21 cellular contexts compared by ENCODE assay signal in the genomic region with DNA sequence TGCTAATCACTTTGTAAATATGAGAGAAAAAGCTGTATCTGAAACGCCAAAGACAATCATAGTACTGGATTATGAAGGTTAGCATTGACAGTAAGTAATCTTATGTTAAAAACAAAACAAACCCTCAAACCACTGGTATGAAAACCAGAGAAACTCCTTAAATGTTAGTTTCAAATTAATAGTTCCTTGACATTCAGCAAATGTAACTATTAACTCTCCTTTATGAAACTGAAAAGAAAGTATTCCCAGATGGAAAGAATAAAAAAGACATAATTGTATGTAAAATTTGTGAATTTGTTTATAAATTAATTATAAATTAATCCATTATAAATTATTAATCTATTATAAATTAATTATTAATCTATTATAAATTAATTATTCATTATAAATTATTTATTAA. TPM values are rescaled to one million over a fixed set of nuclear protein-coding genes. Genes with fewer than 3 reads are reported as not detected.
DNase-seq lines count a peak whose midpoint lies in the region; ATAC-seq and TF ChIP-seq lines count a peak whose summit lies in the region.
"Had no signal": no experiment of that assay in that cellular context is flagged by ENCODE, and none has a peak within 500 bp of the region (broad histone marks: within the 10 kb centered on the region; RNA-seq: fewer than 3 reads in every experiment).

No MANE protein-coding gene starts in this region.

- no peaks in the 10 kb centered on the region for H3K9me3 Mint-ChIP-seq in activated naive CD8-positive, alpha-beta T cell (ENCODE audit: low read depth)
- no peaks in the 10 kb centered on the region for H3K9me3 Mint-ChIP-seq in activated naive CD8-positive, alpha-beta T cell treated with anti-CD3 and anti-CD28 coated beads, Interleukin-2, amount 50 U/mL, for 24 hours
- no peaks in the 10 kb centered on the region for H3K9me3 Mint-ChIP-seq in stimulated activated naive B cell treated with anti-CD40 and anti-IgM and Interleukin-4, amounts not matched to agents 10 μg/mL and 1 μg/mL and 100 μg/mL, for 72 hours
- H3K9me3 Mint-ChIP-seq: GM23338 had no signal

- H3K27ac Mint-ChIP-seq in activated naive CD8-positive, alpha-beta T cell, result peak overlapping the region; percentile 1
- no peak overlapping the region for H3K27ac Mint-ChIP-seq in activated naive CD8-positive, alpha-beta T cell treated with anti-CD3 and anti-CD28 coated beads, Interleukin-2, amount 50 U/mL, for 24 hours
- peak overlapping the region; percentile 86 for H3K27ac Mint-ChIP-seq in stimulated activated naive B cell treated with anti-CD40 and anti-IgM and Interleukin-4, amounts not matched to agents 10 μg/mL and 1 μg/mL and 100 μg/mL, for 72 hours
- H3K27ac Mint-ChIP-seq: GM23338 had no signal

- TF ChIP-seq CTCF in OCI-LY7 (conservative IDR thresholded peaks at IDR 0.05; ENCODE audit: low read length), result no peak

- peak; percentile 46 for DNase-seq in DMS53 (lab: John Stamatoyannopoulos, UW)
- DNase-seq in DMS53 treated with DMSO at 0.1 percent for 48 hours (lab: John Stamatoyannopoulos, UW; ENCODE audit: unreplicated experiment), result no peak
- DNase-seq in activated naive CD8-positive, alpha-beta T cell treated with anti-CD3 and anti-CD28 coated beads, Interleukin-2, amount 50 U/mL, for 24 hours, result no peak
- DNase-seq in OCI-LY7 (ENCODE audit: low spot score), result peak; percentile 11
- no peak for DNase-seq in stimulated activated naive B cell treated with anti-CD40 and anti-IgM and Interleukin-4, amounts not matched to agents 10 μg/mL and 1 μg/mL and 100 μg/mL, for 72 hours
- DNase-seq in nucleus accumbens (lab: John Stamatoyannopoulos, UW), result no peak
- no peak for DNase-seq in activated CD8-positive, alpha-beta memory T cell treated with anti-CD3 and anti-CD28 coated beads, Interleukin-2, amount 50 U/mL, for 48 hours
- DNase-seq: CD4-positive, alpha-beta memory T cell; GF-D8; NCI-H1048; NCI-H1436 treated with DMSO at 0.1 percent for 48 hours; NCI-H2107; NCI-H446; NCI-H748 treated with DMSO at 0.1 percent for 48 hours; PC-9 had no signal

- H3K4me3 Mint-ChIP-seq in activated naive CD8-positive, alpha-beta T cell, result no peak overlapping the region
- no peak overlapping the region for H3K4me3 Mint-ChIP-seq in activated naive CD8-positive, alpha-beta T cell treated with anti-CD3 and anti-CD28 coated beads, Interleukin-2, amount 50 U/mL, for 24 hours
- no peak overlapping the region for H3K4me3 Mint-ChIP-seq in stimulated activated naive B cell treated with anti-CD40 and anti-IgM and Interleukin-4, amounts not matched to agents 10 μg/mL and 1 μg/mL and 100 μg/mL, for 72 hours
- H3K4me3 Mint-ChIP-seq: GM23338 had no signal

- POLR2A ChIA-PET in OCI-LY7 (lab: Charles Lee), result interaction anchor here (0.6 kb wide), 1 partner anchor 119 kb away, joined by 3 read pairs; no protein-coding TSS in a partner anchor

- no peaks in the 10 kb centered on the region for H3K9me3 ChIP-seq in OCI-LY7 (ENCODE audit: low read length)
- H3K9me3 ChIP-seq: SJSA1 had no signal

- H2AFZ ChIP-seq in OCI-LY7 (ENCODE audit: low read length), result no peak overlapping the region
- H2AFZ ChIP-seq: GM23338, PC-9 had no signal

- no peaks in the 10 kb centered on the region for H3K9me2 ChIP-seq in OCI-LY7 (ENCODE audit: insufficient read depth, low read length)

- H3K27ac ChIP-seq in OCI-LY7 (ENCODE audit: low read depth, low read length, poor library complexity, severe bottlenecking), result no peak overlapping the region
- H3K27ac ChIP-seq: 22Rv1, HL-60, PC-9, SJSA1 had no signal

- H3K4me1 Mint-ChIP-seq in activated naive CD8-positive, alpha-beta T cell (ENCODE audit: low read depth), result no peaks in the 10 kb centered on the region
- no peaks in the 10 kb centered on the region for H3K4me1 Mint-ChIP-seq in activated naive CD8-positive, alpha-beta T cell treated with anti-CD3 and anti-CD28 coated beads, Interleukin-2, amount 50 U/mL, for 24 hours
- H3K4me1 Mint-ChIP-seq in stimulated activated naive B cell treated with anti-CD40 and anti-IgM and Interleukin-4, amounts not matched to agents 10 μg/mL and 1 μg/mL and 100 μg/mL, for 72 hours, result no peaks in the 10 kb centered on the region
- H3K4me1 Mint-ChIP-seq: GM23338 had no signal

- H3K36me3 ChIP-seq in OCI-LY7 (ENCODE audit: insufficient read depth, low read length), result peaks cover 68% of the 10 kb centered on the region

- peaks cover 3% of the 10 kb centered on the region; the same call in 1 of the 2 replicates for H3K79me2 ChIP-seq in OCI-LY7 (ENCODE audit: insufficient read depth, low read depth, low read length)

- no peaks in the 10 kb centered on the region for H3K4me1 ChIP-seq in OCI-LY7 (ENCODE audit: insufficient read depth, low read length, poor library complexity, severe bottlenecking)
- H3K4me1 ChIP-seq: SJSA1 had no signal

- BruUV-seq in OCI-LY7 (replicated peaks; lab: Mats Ljungman, UMichigan), result no TSS peak

- intact Hi-C loops in OCI-LY7 (cut with micrococcal nuclease; ENCODE audit: unreplicated experiment), result no loop called here

- no peak overlapping the region for H3K4me3 ChIP-seq in OCI-LY7 (ENCODE audit: low read depth, low read length, poor library complexity, severe bottlenecking)
- H3K4me3 ChIP-seq: GM23338, PC-9, SJSA1 had no signal

- CTCF ChIA-PET in OCI-LY7 (lab: Charles Lee; ENCODE audit: unreplicated experiment), result no interaction called here

- H3K4me2 ChIP-seq in OCI-LY7 (ENCODE audit: low read length), result no peak overlapping the region
- H3K4me2 ChIP-seq: GM23338, PC-9 had no signal

- no peak for ATAC-seq in activated naive CD8-positive, alpha-beta T cell treated with anti-CD3 and anti-CD28 coated beads, Interleukin-2, amount 50 U/mL, for 24 hours
- no peak for ATAC-seq in stimulated activated naive B cell treated with anti-CD40 and anti-IgM and Interleukin-4, amounts not matched to agents 10 μg/mL and 1 μg/mL and 100 μg/mL, for 72 hours (replicated peaks)
- ATAC-seq: GM23338, HCT116 had no signal

- H3K27me3 Mint-ChIP-seq in activated naive CD8-positive, alpha-beta T cell, result no peaks in the 10 kb centered on the region
- no peaks in the 10 kb centered on the region for H3K27me3 Mint-ChIP-seq in activated naive CD8-positive, alpha-beta T cell treated with anti-CD3 and anti-CD28 coated beads, Interleukin-2, amount 50 U/mL, for 24 hours
- no peaks in the 10 kb centered on the region for H3K27me3 Mint-ChIP-seq in stimulated activated naive B cell treated with anti-CD40 and anti-IgM and Interleukin-4, amounts not matched to agents 10 μg/mL and 1 μg/mL and 100 μg/mL, for 72 hours
- H3K27me3 Mint-ChIP-seq: CD4-positive, alpha-beta memory T cell had no signal

- H4K20me1 ChIP-seq in OCI-LY7 (ENCODE audit: insufficient read depth, low read length), result no peaks in the 10 kb centered on the region

- H3K36me3 Mint-ChIP-seq in activated naive CD8-positive, alpha-beta T cell, result peaks cover 12% of the 10 kb centered on the region
- H3K36me3 Mint-ChIP-seq in activated naive CD8-positive, alpha-beta T cell treated with anti-CD3 and anti-CD28 coated beads, Interleukin-2, amount 50 U/mL, for 24 hours (ENCODE audit: low read depth), result peaks cover 34% of the 10 kb centered on the region
- peaks cover 32 to 41% of the 10 kb centered on the region in 2 donors for H3K36me3 Mint-ChIP-seq in stimulated activated naive B cell treated with anti-CD40 and anti-IgM and Interleukin-4, amounts not matched to agents 10 μg/mL and 1 μg/mL and 100 μg/mL, for 72 hours

RNA-seq across cellular contexts. Expression of a gene that starts 12.3 kb away (rescaled TPM):
- 25.1 and 34.6 TPM in 2 replicates for total RNA-seq in OCI-LY7 (2014; rRNA removed; shearing (Covaris generic))
- 48.6 and 54.9 TPM in 2 replicates for total RNA-seq in OCI-LY7 (2022)

RNA-seq across cellular contexts. Expression of a gene that starts 22.8 kb away (rescaled TPM):
- 33.5 and 48.5 TPM in 2 replicates for total RNA-seq in OCI-LY7 (2014; rRNA removed; shearing (Covaris generic))
- 65.1 and 65.7 TPM in 2 replicates for total RNA-seq in OCI-LY7 (2022)

RNA-seq across cellular contexts. Expression of a gene that starts 51.9 kb away (rescaled TPM):
- not detected in 2 replicates for total RNA-seq in OCI-LY7 (2014; rRNA removed; shearing (Covaris generic))
- total RNA-seq in OCI-LY7 (2022), result not detected in 2 replicates
- total RNA-seq: GM23338, PC-9 had no signal

Comparison
In these comparisons a context has a peak if more than half of its experiments do, and no peak if none do; other contexts are left out.
1. DNase-seq: peak in DMS53 (single experiment) and OCI-LY7 (single experiment); none in DMS53 treated with DMSO at 0.1 percent for 48 hours (single experiment), activated naive CD8-positive, alpha-beta T cell treated with anti-CD3 and anti-CD28 coated beads, Interleukin-2, amount 50 U/mL, for 24 hours (single experiment), stimulated activated naive B cell treated with anti-CD40 and anti-IgM and Interleukin-4, amounts not matched to agents 10 μg/mL and 1 μg/mL and 100 μg/mL, for 72 hours (single experiment), nucleus accumbens (0 of 56) and activated CD8-positive, alpha-beta memory T cell treated with anti-CD3 and anti-CD28 coated beads, Interleukin-2, amount 50 U/mL, for 48 hours (single experiment).